In the genomic region with DNA sequence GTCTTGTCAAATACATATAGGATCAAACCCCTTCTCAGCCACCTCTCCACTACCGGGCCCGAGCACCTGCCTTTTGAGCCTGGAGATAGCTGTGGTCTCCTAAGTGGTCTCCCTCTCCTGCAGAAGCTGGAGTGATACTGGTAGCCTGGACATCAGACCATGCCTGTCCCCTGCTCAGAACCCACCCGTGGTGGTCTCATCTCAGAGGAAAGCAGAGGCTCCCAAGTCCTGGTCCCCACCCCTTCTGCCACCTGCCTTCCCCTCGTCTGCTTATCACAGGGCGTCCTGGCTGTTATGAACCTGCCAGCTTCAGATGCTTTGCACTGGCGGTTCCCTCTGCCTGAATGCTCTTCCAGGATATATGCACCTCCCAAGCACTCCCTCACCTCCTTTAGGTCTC, we compare ENCODE assay signal across 24 cellular contexts. TPM values are rescaled to one million over a fixed set of nuclear protein-coding genes. Genes with fewer than 3 reads are reported as not detected.
DNase-seq lines count a peak whose midpoint lies in the region; ATAC-seq and TF ChIP-seq lines count a peak whose summit lies in the region.
"Had no signal": no experiment of that assay in that cellular context is flagged by ENCODE, and none has a peak within 500 bp of the region (broad histone marks: within the 10 kb centered on the region; RNA-seq: fewer than 3 reads in every experiment).

No MANE protein-coding gene starts in this region.

- ATAC-seq in lower lobe of right lung (no peak), esophagus mucosa (no peak), HG03378 (IDR thresholded peaks at IDR 0.05; ENCODE audit: unreplicated experiment) (no peak)
- ATAC-seq: A549, GM12878 had no signal

- H3K9ac ChIP-seq in endodermal cell (ENCODE audit: extremely low read depth, low read length, poor library complexity, severe bottlenecking) = no peak overlapping the region
- H3K9ac ChIP-seq: BLaER1 treated with 17β-estradiol and CSF1 and Interleukin-3, amounts not matched to agents 10 nM and 100 nM had no signal

- H3K4me1 ChIP-seq in endodermal cell (ENCODE audit: control insufficient read depth, insufficient read depth, low read length) = no peaks in the 10 kb centered on the region
- H3K4me1 ChIP-seq in lower lobe of right lung = no peaks in the 10 kb centered on the region

- H3K36me3 Mint-ChIP-seq in chondrocyte (ENCODE audit: low read depth) = no peaks in the 10 kb centered on the region
- H3K36me3 Mint-ChIP-seq in endodermal cell (ENCODE audit: low read depth) = no peaks in the 10 kb centered on the region
- H3K36me3 Mint-ChIP-seq in CD14-positive monocyte = no peaks in the 10 kb centered on the region
- H3K36me3 Mint-ChIP-seq: CD4-positive, alpha-beta memory T cell; CD8-positive, alpha-beta memory T cell had no signal

- H3K27me3 Mint-ChIP-seq in chondrocyte (ENCODE audit: low read depth) = peaks cover 31% of the 10 kb centered on the region
- peaks cover 12% of the 10 kb centered on the region for H3K27me3 Mint-ChIP-seq in endodermal cell (ENCODE audit: insufficient read depth)
- H3K27me3 Mint-ChIP-seq in CD14-positive monocyte (ENCODE audit: low read depth in 3 of 3) = peaks cover 6 to 11% (median 9%) of the 10 kb centered on the region in 3 donors

- 91 to 95% methylated on average over 6 of the region's 6 CpGs for WGBS in endodermal cell (ENCODE audit: insufficient coverage in 1 of 2, insufficient read length in 1 of 2), 2 experiments

- DNase-seq in chondrocyte (ENCODE audit: low spot score) (peak; percentile 54), endodermal cell (peak; percentile 14), lower lobe of right lung (peak; percentile 11), CD14-positive monocyte (ENCODE audit: low spot score) (no peak)
- DNase-seq: AML-193; CD4-positive, alpha-beta memory T cell; CD4-positive, CD25-positive, alpha-beta regulatory T cell; CD8-positive, alpha-beta memory T cell; COR-L47; DMS 273 treated with DMSO at 0.1 percent for 48 hours; DMS153; DMS53; DMS79; DND-41; EL; GDM1 had no signal

- H3K27ac ChIP-seq in endodermal cell (ENCODE audit: low read depth, low read length) (no peak overlapping the region), lower lobe of right lung (no peak overlapping the region)
- H3K27ac ChIP-seq: 22Rv1; BLaER1 treated with 17β-estradiol and CSF1 and Interleukin-3, amounts not matched to agents 10 nM and 100 nM; C4-2B had no signal

- no peak for TF ChIP-seq CTCF in chondrocyte (IDR thresholded peaks at IDR 0.05)
- TF ChIP-seq CTCF in endodermal cell (conservative IDR thresholded peaks at IDR 0.05) = no peak
- TF ChIP-seq CTCF in lower lobe of right lung (IDR thresholded peaks at IDR 0.05) = no peak
- no peak for TF ChIP-seq CTCF in CD14-positive monocyte (IDR thresholded peaks at IDR 0.05)

- H3K36me3 ChIP-seq in endodermal cell (ENCODE audit: control insufficient read depth, insufficient read depth, low read length) (no peaks in the 10 kb centered on the region), lower lobe of right lung (no peaks in the 10 kb centered on the region)
- H3K36me3 ChIP-seq: BLaER1 treated with 17β-estradiol and CSF1 and Interleukin-3, amounts not matched to agents 10 nM and 100 nM had no signal

- no peak overlapping the region for H3K27ac Mint-ChIP-seq in chondrocyte (ENCODE audit: unreplicated experiment)
- no peak overlapping the region for H3K27ac Mint-ChIP-seq in endodermal cell
- no peak overlapping the region for H3K27ac Mint-ChIP-seq in CD14-positive monocyte
- H3K27ac Mint-ChIP-seq: B cell had no signal

- H3K4me3 Mint-ChIP-seq in chondrocyte (ENCODE audit: unreplicated experiment) (no peak overlapping the region), endodermal cell (no peak overlapping the region), CD14-positive monocyte (no peak overlapping the region)
- H3K4me3 Mint-ChIP-seq: B cell; CD4-positive, alpha-beta memory T cell; CD4-positive, CD25-positive, alpha-beta regulatory T cell; CD8-positive, alpha-beta memory T cell had no signal

- no peaks in the 10 kb centered on the region for H3K27me3 ChIP-seq in endodermal cell (ENCODE audit: control insufficient read depth, insufficient read depth, low read length, poor library complexity, severe bottlenecking)
- peaks cover under 1% of the 10 kb centered on the region for H3K27me3 ChIP-seq in lower lobe of right lung (ENCODE audit: low read depth)
- H3K27me3 ChIP-seq: BLaER1 treated with 17β-estradiol and CSF1 and Interleukin-3, amounts not matched to agents 10 nM and 100 nM had no signal

- H3K4me1 Mint-ChIP-seq in chondrocyte (ENCODE audit: low read depth) (peaks cover 18% of the 10 kb centered on the region), endodermal cell (no peaks in the 10 kb centered on the region), CD14-positive monocyte (no peaks in the 10 kb centered on the region)
- H3K4me1 Mint-ChIP-seq: B cell; CD8-positive, alpha-beta memory T cell had no signal

- H3K9me3 ChIP-seq in endodermal cell (ENCODE audit: control insufficient read depth, low read length) (no peaks in the 10 kb centered on the region), lower lobe of right lung (no peaks in the 10 kb centered on the region)
- H3K9me3 ChIP-seq: A549; BLaER1 treated with 17β-estradiol and CSF1 and Interleukin-3, amounts not matched to agents 10 nM and 100 nM had no signal

- H3K9me3 Mint-ChIP-seq in chondrocyte (ENCODE audit: low read depth) (no peaks in the 10 kb centered on the region), endodermal cell (no peaks in the 10 kb centered on the region), CD14-positive monocyte (peaks cover 0 to 3% (median 0%) of the 10 kb centered on the region in 7 donors)
- H3K9me3 Mint-ChIP-seq: CD8-positive, alpha-beta memory T cell had no signal

- no peak overlapping the region for H3K4me3 ChIP-seq in endodermal cell (ENCODE audit: low read length)
- H3K4me3 ChIP-seq in lower lobe of right lung = no peak overlapping the region
- H3K4me3 ChIP-seq: A549; BLaER1 treated with 17β-estradiol and CSF1 and Interleukin-3, amounts not matched to agents 10 nM and 100 nM; GM12878 had no signal

- intact Hi-C loops in lower lobe of right lung (cut with DNase I) = no loop called here
- intact Hi-C loops in CD14-positive monocyte (cut with micrococcal nuclease) = no loop called here

RNA-seq across cellular contexts. Expression of gene EIF3D, which starts 50.5 kb away (rescaled TPM):
- total RNA-seq in chondrocyte (80.5 to 97.8 TPM (median 96.1 TPM) in 3 replicates), endodermal cell (100 to 1,000 TPM; 157 to 196 TPM), lower lobe of right lung (133 TPM), esophagus mucosa (135 TPM)
- 158 TPM for polyA plus RNA-seq in endodermal cell (2013, experiment 1 of 2)
- polyA plus RNA-seq in endodermal cell (2013, experiment 2 of 2) = 164 TPM
- 100 to 1,000 TPM; 102 to 122 TPM for polyA plus RNA-seq in CD14-positive monocyte
